8 cellular contexts compared by ENCODE assay signal in the genomic region with DNA sequence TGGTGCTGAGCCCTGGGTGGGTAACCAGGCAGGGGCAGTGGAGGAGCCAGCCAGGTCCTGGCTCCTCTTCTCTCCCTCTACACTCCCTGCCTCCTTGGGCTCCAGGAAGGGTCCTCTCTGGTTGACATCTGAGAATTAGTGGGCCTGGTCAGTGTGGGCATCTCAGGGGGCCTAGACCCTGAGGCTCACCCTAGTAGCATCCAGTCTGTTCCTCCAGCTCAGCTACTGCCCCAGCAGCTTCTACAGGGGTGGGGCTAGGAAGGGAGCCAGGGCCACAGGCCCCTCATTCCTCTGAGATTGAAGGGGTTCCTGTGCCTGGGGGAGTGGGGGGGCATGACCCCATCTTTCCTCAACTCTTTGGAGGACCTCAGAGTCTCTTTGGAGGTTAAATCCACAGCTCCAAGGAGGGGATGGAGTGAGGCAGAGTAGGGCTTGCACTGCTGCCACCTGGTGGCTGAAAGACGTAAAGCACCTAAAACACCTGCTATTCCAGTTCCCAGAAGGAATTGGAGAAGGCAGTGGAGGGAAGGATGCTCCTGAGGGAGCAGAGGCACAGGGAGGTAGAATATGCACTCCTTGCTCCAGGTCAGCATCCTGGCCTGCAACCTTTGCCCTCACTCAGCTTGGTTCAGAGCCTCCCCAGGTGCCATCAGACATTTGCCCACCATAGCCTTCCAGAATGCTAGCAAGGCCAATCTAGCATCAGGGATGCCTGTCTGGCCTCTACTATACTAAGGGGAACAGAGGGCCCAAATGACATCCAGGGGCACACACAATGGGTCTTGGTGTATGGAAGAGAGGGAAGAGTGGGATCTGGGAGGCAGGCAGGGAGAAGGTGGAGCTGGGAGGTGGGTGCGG. TPM values are rescaled to one million over a fixed set of nuclear protein-coding genes. Genes with fewer than 3 reads are reported as not detected.
A peak's percentile ranks its signal among the peaks of the same experiment; 100 is the strongest.
DNase-seq lines count a peak whose midpoint lies in the region; ATAC-seq, FAIRE-seq and TF ChIP-seq lines count a peak whose summit lies in the region.

No MANE protein-coding gene starts in this region.

- no peaks in the 10 kb centered on the region for H3K4me1 Mint-ChIP-seq in activated CD8-positive, alpha-beta T cell treated with anti-CD3 and anti-CD28 coated beads for 36 hours (ENCODE audit: low read depth)

- TF ChIP-seq CTCF in A673 (conservative IDR thresholded peaks at IDR 0.05; ENCODE audit: low read depth, low read length) (peak; percentile 67), H1 (IDR thresholded peaks at IDR 0.05; ENCODE audit: control extremely low read depth in 1 of 3, insufficient read depth in 1 of 3, low read depth in 1 of 3, low read length in 3 of 3) (peak in 2 of 3 experiments; percentile 94 to 97; a peak in 3 of 4 replicates)
- TF ChIP-seq CTCF in activated CD8-positive, alpha-beta T cell treated with anti-CD3 and anti-CD28 coated beads for 36 hours (IDR thresholded peaks at IDR 0.05), result peak; percentile 90

- DNase-seq in A673 (ENCODE audit: low spot score) (peak; percentile 48), GM19240 (ENCODE audit: insufficient read length, low spot score) (peak; percentile 82), NCI-H526 (lab: John Stamatoyannopoulos, UW) (peak; percentile 16 to 77), H1 (ENCODE audit: low read depth in 1 of 2, low spot score in 2 of 2) (peak; percentile 50 to 94), mesendoderm (peak; percentile 80)
- peak; percentile 75 for DNase-seq in activated CD8-positive, alpha-beta T cell treated with anti-CD3 and anti-CD28 coated beads for 36 hours
- DNase-seq in stimulated activated CD8-positive, alpha-beta memory T cell treated with anti-CD3 and anti-CD28 coated beads, Interleukin-7, amount 100 ng/mL, for 1 hour (ENCODE audit: low read depth in 2 of 2), result peak; percentile 25 to 48

- no peak overlapping the region for H3K23ac ChIP-seq in H1 (ENCODE audit: insufficient read length)
- H3K23ac ChIP-seq in mesendoderm (ENCODE audit: low read length), result no peak overlapping the region

- CTCF ChIA-PET in A673 (lab: Charles Lee) (interaction anchor here (0.5 to 1.2 kb wide), 3 partner anchors 106 to 195 kb away, joined by 3 to 11 read pairs (median 3); no protein-coding TSS in a partner anchor), H1 (lab: Charles Lee; ENCODE audit: partially characterized antibody) (interaction anchor here (0.6 to 46.5 kb wide), 57 partner anchors 8 to 1415 kb away, joined by 3 to 863 read pairs (median 5); a partner anchor contains a TSS)
- CTCF ChIA-PET in activated CD8-positive, alpha-beta T cell treated with anti-CD3 and anti-CD28 coated beads for 36 hours (lab: Charles Lee), result interaction anchor here (0.6 to 5.0 kb wide), 58 partner anchors 8 to 194 kb away, joined by 3 to 63 read pairs (median 4); a partner anchor contains a TSS

- no peaks in the 10 kb centered on the region for H3K4me1 ChIP-seq in A673 (ENCODE audit: insufficient read depth, low read length, poor library complexity, severe bottlenecking)
- H3K4me1 ChIP-seq in H1 (replicated peaks in 1 of 4; ENCODE audit: control insufficient read depth in 3 of 4, insufficient read depth in 4 of 4, low read length in 3 of 4), result peaks cover 6 to 12% (median 10%) of the 10 kb centered on the region in 4 experiments
- peaks cover 14% of the 10 kb centered on the region for H3K4me1 ChIP-seq in mesendoderm (ENCODE audit: control insufficient read depth, low read depth, low read length)

- TF ChIP-seq POLR2A in H1 (IDR thresholded peaks at IDR 0.05; ENCODE audit: control extremely low read depth in 1 of 2, low read depth in 2 of 2, low read length in 2 of 2), result no peak

- no peak overlapping the region for H2BK15ac ChIP-seq in H1 (ENCODE audit: low read length)
- no peak overlapping the region for H2BK15ac ChIP-seq in mesendoderm (replicated peaks; ENCODE audit: low read depth)

- H3K27me3 Mint-ChIP-seq in activated CD8-positive, alpha-beta T cell treated with anti-CD3 and anti-CD28 coated beads for 36 hours, result no peaks in the 10 kb centered on the region

- peak; percentile 97 for FAIRE-seq in H1 (lab: Jason Lieb, UNC)

- H4K8ac ChIP-seq in H1 (ENCODE audit: extremely low read depth, insufficient read depth, low read length) (no peak overlapping the region), mesendoderm (ENCODE audit: low read depth, low read length) (no peak overlapping the region)

- H2AFZ ChIP-seq in H1 (ENCODE audit: low read length), result no peak overlapping the region

- H3K4me2 ChIP-seq in H1 (ENCODE audit: insufficient read depth in 1 of 2, low read depth in 2 of 2, low read length in 2 of 2), result no peak overlapping the region
- no peak overlapping the region for H3K4me2 ChIP-seq in mesendoderm (ENCODE audit: low read length)

- H3K27ac Mint-ChIP-seq in activated CD8-positive, alpha-beta T cell treated with anti-CD3 and anti-CD28 coated beads for 36 hours, result no peak overlapping the region

- H3K18ac ChIP-seq in H1 (ENCODE audit: extremely low read depth, low read length), result no peak overlapping the region
- H3K18ac ChIP-seq in mesendoderm (ENCODE audit: low read length), result no peak overlapping the region

- no peaks in the 10 kb centered on the region for H3K79me2 ChIP-seq in H1 (ENCODE audit: control insufficient read depth in 1 of 2, insufficient read depth in 2 of 2, low read length in 2 of 2)
- H3K79me2 ChIP-seq in mesendoderm (ENCODE audit: control insufficient read depth, insufficient read depth, low read length), result no peaks in the 10 kb centered on the region

- H3K27ac ChIP-seq in A673 (ENCODE audit: low read depth, low read length, poor library complexity, severe bottlenecking) (no peak overlapping the region), H1 (ENCODE audit: low read depth, low read length) (no peak overlapping the region), mesendoderm (ENCODE audit: low read depth, low read length) (no peak overlapping the region)

- H4K5ac ChIP-seq in H1 (ENCODE audit: insufficient read length, low read depth, low read length) (no peak overlapping the region), mesendoderm (ENCODE audit: low read length) (no peak overlapping the region)

- H3K9me3 Mint-ChIP-seq in activated CD8-positive, alpha-beta T cell treated with anti-CD3 and anti-CD28 coated beads for 36 hours, result no peaks in the 10 kb centered on the region

- TF ChIP-seq RAD21 in H1 (IDR thresholded peaks at IDR 0.05 in 1 of 2, conservative IDR thresholded peaks at IDR 0.05 in 1 of 2; ENCODE audit: low read depth in 2 of 2, low read length in 2 of 2), result peak; percentile 94 to 96

- no peak overlapping the region for H3K14ac ChIP-seq in H1 (ENCODE audit: insufficient read length)

- no peaks in the 10 kb centered on the region for H4K20me1 ChIP-seq in H1 (replicated peaks in 1 of 2; ENCODE audit: control insufficient read depth in 1 of 2, insufficient read depth in 2 of 2, low read length in 2 of 2)

- no peaks in the 10 kb centered on the region for H3K36me3 Mint-ChIP-seq in activated CD8-positive, alpha-beta T cell treated with anti-CD3 and anti-CD28 coated beads for 36 hours (ENCODE audit: low read depth)

- H3K9ac ChIP-seq in H1 (replicated peaks in 1 of 4; ENCODE audit: extremely low read depth in 1 of 4, low read depth in 3 of 4, low read length in 3 of 4) (no peak overlapping the region), mesendoderm (ENCODE audit: low read length) (no peak overlapping the region)

- H3K9me3 ChIP-seq in A673 (ENCODE audit: low read depth, low read length, poor library complexity, severe bottlenecking), result no peaks in the 10 kb centered on the region
- no peaks in the 10 kb centered on the region for H3K9me3 ChIP-seq in H1 (ENCODE audit: insufficient read depth in 2 of 2, low read depth in 1 of 2, low read length in 1 of 2)

- intact Hi-C loops in A673 (cut with micrococcal nuclease; ENCODE audit: unreplicated experiment), result loop anchor here (2.0 to 5.0 kb wide), 3 partner anchors 106 to 190 kb away; a partner anchor contains a TSS
- intact Hi-C loops in activated CD8-positive, alpha-beta T cell treated with anti-CD3 and anti-CD28 coated beads for 36 hours (cut with micrococcal nuclease), result no loop called here

- ATAC-seq in activated CD8-positive, alpha-beta T cell treated with anti-CD3 and anti-CD28 coated beads for 36 hours, result peak; percentile 93
- no peak for ATAC-seq in HG02588 (IDR thresholded peaks at IDR 0.05; ENCODE audit: unreplicated experiment)

- POLR2A ChIA-PET in A673 (lab: Charles Lee; ENCODE audit: low non-redundant PET) (no interaction called here), H1 (lab: Charles Lee; ENCODE audit: partially characterized antibody) (interaction anchor here (0.6 to 1.3 kb wide), 6 partner anchors 25 to 120 kb away, joined by 3 to 4 read pairs (median 3); a partner anchor contains a TSS)
- POLR2A ChIA-PET in activated CD8-positive, alpha-beta T cell treated with anti-CD3 and anti-CD28 coated beads for 36 hours (lab: Charles Lee), result interaction anchor here (0.8 to 2.1 kb wide), 6 partner anchors 8 to 309 kb away, joined by 3 to 5 read pairs (median 3); a partner anchor contains a TSS

- H3K36me3 ChIP-seq in A673 (ENCODE audit: insufficient read depth, low read length, poor library complexity, severe bottlenecking) (no peaks in the 10 kb centered on the region), H1 (ENCODE audit: control insufficient read depth in 2 of 4, insufficient read depth in 4 of 4, low read length in 3 of 4) (no peaks in the 10 kb centered on the region), mesendoderm (ENCODE audit: control insufficient read depth, insufficient read depth, low read length) (no peaks in the 10 kb centered on the region)

- H2BK5ac ChIP-seq in H1 (ENCODE audit: low read depth, low read length) (peak overlapping the region; percentile 52; the same call in 1 of the 2 replicates), mesendoderm (ENCODE audit: low read length) (no peak overlapping the region)

- TF ChIP-seq EP300 in H1 (IDR thresholded peaks at IDR 0.05; ENCODE audit: borderline replicate concordance in 1 of 2, low read depth in 2 of 2, low read length in 2 of 2), result no peak

- no peak overlapping the region for H4K91ac ChIP-seq in H1 (replicated peaks; ENCODE audit: insufficient read length, low read length)

- 46% methylated on average over 2 of the region's 2 CpGs; no CpG with 5 or more reads in 1 of the 2 experiments for WGBS in H1 (ENCODE audit: extremely low coverage in 1 of 2, insufficient coverage in 1 of 2, insufficient read length in 1 of 2, insufficient replicate concordance in 2 of 2, low coverage in 1 of 2, low lambda C conversion rate in 2 of 2, missing lambda C conversion rate in 1 of 2), 2 experiments
- no CpG with 5 or more reads among the region's 2 CpGs for WGBS in mesendoderm (ENCODE audit: extremely low coverage, insufficient coverage, low lambda C conversion rate)

- H3K4me3 Mint-ChIP-seq in activated CD8-positive, alpha-beta T cell treated with anti-CD3 and anti-CD28 coated beads for 36 hours, result no peak overlapping the region

- H2BK12ac ChIP-seq in H1 (ENCODE audit: low read depth, low read length), result no peak overlapping the region

- no peaks in the 10 kb centered on the region for H3K79me1 ChIP-seq in H1 (ENCODE audit: low read depth, low read length)
- H3K79me1 ChIP-seq in mesendoderm (ENCODE audit: low read length), result no peaks in the 10 kb centered on the region

- H3K23me2 ChIP-seq in H1 (ENCODE audit: low read depth, low read length), result no peaks in the 10 kb centered on the region; the same call in 1 of the 2 replicates

- H3K4ac ChIP-seq in H1 (replicated peaks; ENCODE audit: insufficient read length, low read depth, low read length) (no peak overlapping the region), mesendoderm (ENCODE audit: low read depth, low read length) (no peak overlapping the region)

- no peak overlapping the region for H3K56ac ChIP-seq in H1 (replicated peaks; ENCODE audit: insufficient read length, low read depth, low read length)
- H3K56ac ChIP-seq in mesendoderm (ENCODE audit: low read length), result no peak overlapping the region

- H2BK120ac ChIP-seq in H1 (replicated peaks; ENCODE audit: low read depth, low read length) (no peak overlapping the region), mesendoderm (ENCODE audit: low read depth, low read length) (no peak overlapping the region)

- 0 out of 2 replicates have a peak overlapping the region, but pooled peaks have one; percentile 72 for H2BK20ac ChIP-seq in H1 (ENCODE audit: low read length)

- H2AK5ac ChIP-seq in H1 (ENCODE audit: low read depth, low read length) (no peak overlapping the region), mesendoderm (ENCODE audit: low read length) (no peak overlapping the region)

- H3K4me3 ChIP-seq in A673 (ENCODE audit: low read depth, low read length, poor library complexity, severe bottlenecking) (no peak overlapping the region), H1 (ENCODE audit: extremely low read depth in 1 of 4, insufficient read depth in 2 of 4, low read depth in 3 of 4, low read length in 4 of 4) (no peak overlapping the region), mesendoderm (ENCODE audit: low read length) (no peak overlapping the region)

- H3K27me3 ChIP-seq in A673 (replicated peaks; ENCODE audit: insufficient read depth, low read depth, low read length, poor library complexity) (no peaks in the 10 kb centered on the region), H1 (replicated peaks in 1 of 4; ENCODE audit: control insufficient read depth in 3 of 4, extremely low read depth in 1 of 4, insufficient read depth in 3 of 4, low read length in 3 of 4) (no peaks in the 10 kb centered on the region; a peak in 1 of 7 replicates), mesendoderm (ENCODE audit: insufficient read depth, low read length, poor library complexity) (no peaks in the 10 kb centered on the region)

- no TSS peak for BruUV-seq in A673 (replicated peaks; lab: Mats Ljungman, UMichigan)

RNA-seq across cellular contexts. Expression of a gene that starts 25.1 kb away (rescaled TPM):
- total RNA-seq in A673 (2021), result 1.5 and 4.9 TPM in 2 replicates
- 10 to 100 TPM; 37.9 to 41.3 TPM for total RNA-seq in activated CD8-positive, alpha-beta T cell treated with anti-CD3 and anti-CD28 coated beads for 36 hours
- 7.5 and 8.2 TPM in 2 replicates for total RNA-seq in H1 (2021; fragmentation: NEBNext Ultra II Directional; extraction: Animal tissue kit (Norgen Biotek cat#: 25700))
- 15.0 and 21.9 TPM in 2 replicates for polyA plus RNA-seq in H1 (2011; rRNA removed)
- polyA plus RNA-seq in H1 (2011; cell fraction: cytosol; rRNA removed), result 15.7 TPM
- polyA plus RNA-seq in H1 (2011; cell fraction: nucleus; rRNA removed), result 25.8 TPM
- 7.4 to 15.9 TPM (median 11.4 TPM) in 4 replicates for polyA plus RNA-seq in H1 (2012, experiment 1 of 2)
- 6.3 TPM for polyA plus RNA-seq in H1 (2012, experiment 2 of 2)
- 4.8 TPM for polyA plus RNA-seq in H1 (2013, experiment 1 of 2)
- 3.9 TPM for polyA plus RNA-seq in H1 (2013, experiment 2 of 2)
- polyA minus RNA-seq in H1 (2011; rRNA and poly(A)+ RNA removed), result 12.0 and 13.5 TPM in 2 replicates
- 5.3 TPM for polyA minus RNA-seq in H1 (2011; cell fraction: cytosol; rRNA and poly(A)+ RNA removed)
- 5.2 TPM for polyA minus RNA-seq in H1 (2011; cell fraction: nucleus; rRNA and poly(A)+ RNA removed)
- polyA plus RNA-seq in mesendoderm (2013, experiment 1 of 2), result 1.9 TPM
- 1.9 TPM for polyA plus RNA-seq in mesendoderm (2013, experiment 2 of 2)

RNA-seq across cellular contexts. Expression of a gene that starts 26.9 kb away (rescaled TPM):
- total RNA-seq in A673 (2021), result 5.7 and 7.9 TPM in 2 replicates
- total RNA-seq in activated CD8-positive, alpha-beta T cell treated with anti-CD3 and anti-CD28 coated beads for 36 hours, result 100 to 1,000 TPM in 1 of 2 experiments, 10 to 100 TPM in 1; 97.1 to 101 TPM
- 9.6 and 9.7 TPM in 2 replicates for total RNA-seq in H1 (2021; fragmentation: NEBNext Ultra II Directional; extraction: Animal tissue kit (Norgen Biotek cat#: 25700))
- 10.6 and 13.4 TPM in 2 replicates for polyA plus RNA-seq in H1 (2011; rRNA removed)
- polyA plus RNA-seq in H1 (2011; cell fraction: cytosol; rRNA removed), result 13.2 TPM
- 26.4 TPM for polyA plus RNA-seq in H1 (2011; cell fraction: nucleus; rRNA removed)
- polyA plus RNA-seq in H1 (2012, experiment 1 of 2), result 7.1 to 12.4 TPM (median 9.2 TPM) in 4 replicates
- polyA plus RNA-seq in H1 (2012, experiment 2 of 2), result 10.5 TPM
- 9.5 TPM for polyA plus RNA-seq in H1 (2013, experiment 1 of 2)
- polyA plus RNA-seq in H1 (2013, experiment 2 of 2), result 8.7 TPM
- 8.1 and 9.2 TPM in 2 replicates for polyA minus RNA-seq in H1 (2011; rRNA and poly(A)+ RNA removed)
- polyA minus RNA-seq in H1 (2011; cell fraction: cytosol; rRNA and poly(A)+ RNA removed), result 3.8 TPM
- polyA minus RNA-seq in H1 (2011; cell fraction: nucleus; rRNA and poly(A)+ RNA removed), result 18.3 TPM
- 5.3 TPM for polyA plus RNA-seq in mesendoderm (2013, experiment 1 of 2)
- 5.4 TPM for polyA plus RNA-seq in mesendoderm (2013, experiment 2 of 2)

RNA-seq across cellular contexts. Expression of a gene that starts 39.0 kb away (rescaled TPM):
- total RNA-seq in A673 (2021), result 0.17 and 0.68 TPM in 2 replicates
- total RNA-seq in activated CD8-positive, alpha-beta T cell treated with anti-CD3 and anti-CD28 coated beads for 36 hours, result 1 to 10 TPM; 1.6 to 2.1 TPM
- total RNA-seq in H1 (2021; fragmentation: NEBNext Ultra II Directional; extraction: Animal tissue kit (Norgen Biotek cat#: 25700)), result 14.0 and 14.1 TPM in 2 replicates
- polyA plus RNA-seq in H1 (2011; rRNA removed), result 24.9 and 25.0 TPM in 2 replicates
- polyA plus RNA-seq in H1 (2011; cell fraction: cytosol; rRNA removed), result 14.3 TPM
- 43.9 TPM for polyA plus RNA-seq in H1 (2011; cell fraction: nucleus; rRNA removed)
- polyA plus RNA-seq in H1 (2012, experiment 1 of 2), result 16.0 to 28.5 TPM (median 22.8 TPM) in 4 replicates
- polyA plus RNA-seq in H1 (2012, experiment 2 of 2), result 13.3 TPM
- polyA plus RNA-seq in H1 (2013, experiment 1 of 2), result 16.1 TPM
- polyA plus RNA-seq in H1 (2013, experiment 2 of 2), result 13.8 TPM
- 16.8 and 18.9 TPM in 2 replicates for polyA minus RNA-seq in H1 (2011; rRNA and poly(A)+ RNA removed)
- 14.2 TPM for polyA minus RNA-seq in H1 (2011; cell fraction: cytosol; rRNA and poly(A)+ RNA removed)
- 9.4 TPM for polyA minus RNA-seq in H1 (2011; cell fraction: nucleus; rRNA and poly(A)+ RNA removed)
- polyA plus RNA-seq in mesendoderm (2013, experiment 1 of 2), result 4.1 TPM
- 3.7 TPM for polyA plus RNA-seq in mesendoderm (2013, experiment 2 of 2)
